ENCODE assay signal across 26 cellular contexts in the genomic region with DNA sequence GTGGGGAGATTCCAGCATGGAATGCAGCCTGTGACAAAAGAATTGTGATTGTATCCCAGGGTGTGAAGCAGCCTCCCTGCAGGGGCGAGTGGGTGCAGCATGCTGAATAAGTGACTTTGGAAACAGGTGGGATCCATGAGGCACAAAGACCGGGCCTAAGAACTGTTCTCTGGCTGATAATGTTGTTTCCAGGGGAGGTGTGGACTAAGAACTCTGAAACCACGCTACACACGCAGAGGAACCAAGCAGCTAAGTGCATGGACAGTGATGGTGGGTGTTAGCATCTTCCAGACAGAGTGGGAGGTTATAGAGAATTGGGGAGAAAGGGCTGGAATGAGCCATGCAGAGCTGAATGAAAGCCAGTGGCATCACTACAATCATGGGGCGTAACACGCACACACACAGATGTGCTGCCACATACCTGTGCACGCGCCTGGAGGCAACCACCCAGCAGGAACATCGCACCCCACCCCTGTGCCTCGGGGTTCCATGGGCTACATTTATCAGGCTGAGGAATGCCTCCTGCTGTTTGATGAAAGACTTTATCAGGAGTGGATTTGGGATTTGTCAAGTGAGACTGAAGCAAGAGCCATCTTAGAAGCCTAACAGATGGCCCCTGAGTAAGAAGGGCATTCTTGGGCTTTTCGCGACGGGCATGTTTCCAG.
"Had no signal": no experiment of that assay in that cellular context is flagged by ENCODE, and none has a peak within 500 bp of the region (broad histone marks: within the 10 kb centered on the region; RNA-seq: fewer than 3 reads in every experiment).

No MANE protein-coding gene starts in this region.

- H3K4me1 ChIP-seq: ascending aorta, breast epithelium, gastroesophageal sphincter, heart right ventricle had no signal

- H3K27me3 ChIP-seq: ascending aorta, breast epithelium had no signal

- H3K27ac ChIP-seq: ascending aorta, breast epithelium, coronary artery, dorsolateral prefrontal cortex, gastroesophageal sphincter, heart right ventricle had no signal

- H3K36me3 ChIP-seq: ascending aorta, breast epithelium, gastroesophageal sphincter, heart right ventricle had no signal

- H3K4me3 ChIP-seq: ascending aorta, breast epithelium, coronary artery, dorsolateral prefrontal cortex, gastroesophageal sphincter, heart right ventricle had no signal

- DNase-seq: activated CD4-positive, alpha-beta memory T cell treated with anti-CD3 and anti-CD28 coated beads for 36 hours; activated CD4-positive, alpha-beta T cell treated with anti-CD3 and anti-CD28 coated beads for 36 hours; activated CD4-positive, alpha-beta T cell treated with anti-CD3 and anti-CD28 coated beads, Interleukin-2, amount 10 ng/mL, durations not matched to agents 24 days and 14 days; activated CD4-positive, CD25-positive, alpha-beta regulatory T cell; activated CD4-positive, CD25-positive, alpha-beta regulatory T cell treated with anti-CD3 and anti-CD28 coated beads, Interleukin-2, amount 50 U/mL, for 72 hours; activated CD8-positive, alpha-beta memory T cell treated with anti-CD3 and anti-CD28 coated beads, Interleukin-2, amount 10 ng/mL, durations not matched to agents 7 days and 5 days; activated CD8-positive, alpha-beta memory T cell treated with anti-CD3 and anti-CD28 coated beads, Interleukin-2, amount 50 U/mL, for 4 hours; activated CD8-positive, alpha-beta T cell treated with anti-CD3 and anti-CD28 coated beads, Interleukin-2, amount 10 ng/mL, durations not matched to agents 7 days and 5 days; activated gamma-delta T cell; activated naive CD4-positive, alpha-beta T cell; activated naive CD4-positive, alpha-beta T cell treated with anti-CD3 and anti-CD28 coated beads, Interleukin-2, amount 10 ng/mL, durations not matched to agents 7 days and 5 days; activated naive CD8-positive, alpha-beta T cell treated with anti-CD3 and anti-CD28 coated beads, Interleukin-2, amount 10 ng/mL, durations not matched to agents 7 days and 5 days; activated T-cell treated with anti-CD3 and anti-CD28 coated beads, Interleukin-2, amount 50 U/mL, for 1 hour; activated T-cell treated with anti-CD3 and anti-CD28 coated beads, Interleukin-2, amount 50 U/mL, for 72 hours; dorsolateral prefrontal cortex; effector memory CD4-positive, alpha-beta T cell; endodermal cell; foreskin melanocyte; heart right ventricle; T-helper 2 cell had no signal

- ATAC-seq: activated CD4-positive, alpha-beta T cell treated with anti-CD3 and anti-CD28 coated beads for 36 hours; activated CD8-positive, alpha-beta memory T cell treated with anti-CD3 and anti-CD28 coated beads, Interleukin-2, amount 10 ng/mL, durations not matched to agents 7 days and 5 days; activated CD8-positive, alpha-beta T cell treated with anti-CD3 and anti-CD28 coated beads, Interleukin-2, amount 10 ng/mL, durations not matched to agents 7 days and 5 days; activated naive CD4-positive, alpha-beta T cell treated with anti-CD3 and anti-CD28 coated beads, Interleukin-2, amount 50 U/mL, for 72 hours; activated T-cell treated with anti-CD3 and anti-CD28 coated beads, Interleukin-2, amount 50 U/mL, for 72 hours; esophagus mucosa; gastroesophageal sphincter; heart right ventricle had no signal
